ENCODE assay signal across 11 cellular contexts in the genomic region with DNA sequence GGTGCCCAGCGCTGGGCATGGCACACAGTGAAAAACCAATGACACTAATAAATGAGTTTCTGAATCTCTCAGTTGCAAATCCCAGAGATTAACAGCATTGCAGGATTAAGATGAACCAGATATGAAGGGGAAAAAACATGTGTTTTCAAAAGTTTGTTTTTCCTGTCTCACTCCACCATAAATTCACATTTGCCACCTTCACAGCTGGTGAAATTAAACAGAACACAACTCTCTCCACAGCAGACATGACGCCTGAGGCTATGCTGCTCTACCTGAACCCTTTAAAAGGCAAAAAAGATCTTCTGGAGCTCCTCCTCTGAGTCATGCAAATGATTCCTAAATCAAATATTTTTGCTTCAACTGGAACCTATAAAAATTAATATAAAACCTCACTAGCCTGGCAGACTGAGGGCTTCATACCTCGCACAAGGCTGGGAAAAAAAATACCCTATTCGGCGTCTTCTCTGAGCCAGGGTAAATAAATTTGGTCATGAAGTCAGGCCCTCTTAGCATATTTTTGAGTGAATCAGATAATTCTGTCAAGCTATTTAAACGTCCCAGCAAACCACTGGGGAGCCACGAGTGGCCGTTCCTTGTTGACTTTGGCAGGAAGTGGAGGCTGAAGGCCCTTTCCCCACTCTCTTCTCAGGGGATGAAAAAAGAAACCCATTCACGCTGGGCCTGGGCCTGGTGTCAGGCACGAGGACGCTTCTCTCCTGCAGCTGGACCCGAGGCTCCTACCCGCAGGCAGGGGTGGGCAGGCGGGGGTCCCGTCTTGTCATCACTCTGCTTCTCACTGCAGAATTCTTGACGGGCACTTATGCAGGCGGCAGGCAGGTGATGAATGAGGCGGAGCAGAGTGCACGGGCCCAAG. TPM values are rescaled to one million over a fixed set of nuclear protein-coding genes. Genes with fewer than 3 reads are reported as not detected.
DNase-seq lines count a peak whose midpoint lies in the region; ATAC-seq and TF ChIP-seq lines count a peak whose summit lies in the region.
"Had no signal": no experiment of that assay in that cellular context is flagged by ENCODE, and none has a peak within 500 bp of the region (broad histone marks: within the 10 kb centered on the region; RNA-seq: fewer than 3 reads in every experiment).

No MANE protein-coding gene starts in this region.

- no peak overlapping the region for H2AFZ ChIP-seq in mesenchymal stem cell (ENCODE audit: low read depth, low read length)

- TF ChIP-seq CTCF in BE2C (IDR thresholded peaks at IDR 0.05; ENCODE audit: low read depth, low read length), result no peak
- TF ChIP-seq CTCF in astrocyte of the spinal cord (IDR thresholded peaks at IDR 0.05; ENCODE audit: low read depth, low read length), result no peak

- H3K18ac ChIP-seq in mesenchymal stem cell (ENCODE audit: low read depth in 1 of 2, low read length in 2 of 2), result no peak overlapping the region

- ATAC-seq in HG02571 (IDR thresholded peaks at IDR 0.05; ENCODE audit: unreplicated experiment), result no peak
- ATAC-seq: Panc1 had no signal

- H3K4me1 ChIP-seq in BE2C (peaks cover 3% of the 10 kb centered on the region), mesenchymal stem cell (ENCODE audit: control insufficient read depth, insufficient read depth, low read depth, low read length) (peaks cover 35% of the 10 kb centered on the region)

- H3K14ac ChIP-seq in mesenchymal stem cell (ENCODE audit: low read length in 2 of 2), result no peak overlapping the region

- no peak overlapping the region for H2BK5ac ChIP-seq in mesenchymal stem cell (ENCODE audit: low read depth, low read length, poor library complexity, severe bottlenecking)

- H3K4me3 ChIP-seq in BE2C (ENCODE audit: low read depth, low read length), result no peak overlapping the region
- no peak overlapping the region for H3K4me3 ChIP-seq in astrocyte of the spinal cord (ENCODE audit: low read depth, low read length)
- no peak overlapping the region for H3K4me3 ChIP-seq in mesenchymal stem cell (ENCODE audit: insufficient read depth in 1 of 2, low read depth in 1 of 2, low read length in 2 of 2)

- H3K4ac ChIP-seq in mesenchymal stem cell (ENCODE audit: low read depth in 1 of 2, low read length in 2 of 2), result no peak overlapping the region

- H2AK5ac ChIP-seq in mesenchymal stem cell (ENCODE audit: low read length, severe bottlenecking), result no peak overlapping the region

- DNase-seq in BE2C (peak; percentile 38), NCI-H187 treated with DMSO at 0.1 percent for 48 hours (lab: John Stamatoyannopoulos, UW) (peak; percentile 34), astrocyte of the spinal cord (ENCODE audit: low read depth, low spot score) (peak; percentile 91), mesenchymal stem cell (no peak), activated T-cell treated with anti-CD3 and anti-CD28 coated beads for 4 hours (no peak), NCI-H82 (lab: John Stamatoyannopoulos, UW) (no peak)
- DNase-seq in stimulated activated naive CD4-positive, alpha-beta T cell (lab: John Stamatoyannopoulos, UW), result no peak
- DNase-seq: activated CD4-positive, alpha-beta T cell treated with anti-CD3 and anti-CD28 coated beads, Interleukin-2, amount 50 U/mL, for 48 hours; CD4-positive, CD25-positive, alpha-beta regulatory T cell had no signal

- no peak overlapping the region for H3K23ac ChIP-seq in mesenchymal stem cell (ENCODE audit: low read length in 2 of 2)

- no peaks in the 10 kb centered on the region for H3K79me1 ChIP-seq in mesenchymal stem cell (replicated peaks; ENCODE audit: low read length, poor library complexity, severe bottlenecking)

- H3K27ac ChIP-seq in mesenchymal stem cell (ENCODE audit: low read length, poor library complexity, severe bottlenecking), result peak overlapping the region; percentile 11

- H4K8ac ChIP-seq in mesenchymal stem cell (ENCODE audit: low read length), result no peak overlapping the region

- H3K27me3 ChIP-seq in BE2C (no peaks in the 10 kb centered on the region), mesenchymal stem cell (ENCODE audit: control insufficient read depth in 1 of 2, insufficient read depth in 1 of 2, low read length in 2 of 2) (peaks cover 0 to 13% of the 10 kb centered on the region in 2 experiments)

- no peaks in the 10 kb centered on the region for H3K36me3 ChIP-seq in BE2C
- H3K36me3 ChIP-seq in mesenchymal stem cell (ENCODE audit: control insufficient read depth in 1 of 2, insufficient read depth in 2 of 2, low read depth in 1 of 2, low read length in 2 of 2), result peaks cover 0 to 51% of the 10 kb centered on the region in 2 experiments

- no peak overlapping the region for H4K91ac ChIP-seq in mesenchymal stem cell (ENCODE audit: low read length)

- H2BK15ac ChIP-seq in mesenchymal stem cell (ENCODE audit: low read depth, poor library complexity, severe bottlenecking), result no peak overlapping the region

- no peaks in the 10 kb centered on the region for H3K9me3 ChIP-seq in BE2C
- no peaks in the 10 kb centered on the region for H3K9me3 ChIP-seq in mesenchymal stem cell (ENCODE audit: control insufficient read depth, low read length)

- no peak overlapping the region for H3K4me2 ChIP-seq in mesenchymal stem cell (ENCODE audit: low read length, poor library complexity, severe bottlenecking)

- 56% methylated on average over 19 of the region's 19 CpGs for WGBS in mesenchymal stem cell

- no peak overlapping the region for H2BK120ac ChIP-seq in mesenchymal stem cell (ENCODE audit: low read depth, low read length)

- in situ Hi-C loops in astrocyte of the spinal cord (cut with HindIII; ENCODE audit: low sequenced_read_pairs), result no loop called here

- no peak overlapping the region for H3K9ac ChIP-seq in mesenchymal stem cell (ENCODE audit: low read length)

- H2BK12ac ChIP-seq in mesenchymal stem cell (ENCODE audit: low read length in 2 of 2), result no peak overlapping the region

RNA-seq across cellular contexts. Expression of a gene that starts 53.0 kb away (rescaled TPM):
- polyA plus RNA-seq in BE2C (2012; ENCODE audit: insufficient read depth, insufficient read length, low read depth), result not detected
- polyA plus RNA-seq in mesenchymal stem cell (2013, experiment 1 of 2), result not detected
- polyA plus RNA-seq in mesenchymal stem cell (2013, experiment 2 of 2), result not detected
- polyA plus RNA-seq: CD4-positive, CD25-positive, alpha-beta regulatory T cell had no signal

Comparison
In these comparisons a context has a peak if more than half of its experiments do, and no peak if none do; other contexts are left out.
1. DNase-seq: peak in BE2C (single experiment), NCI-H187 treated with DMSO at 0.1 percent for 48 hours (single experiment) and astrocyte of the spinal cord (single experiment); none in mesenchymal stem cell (single experiment), activated T-cell treated with anti-CD3 and anti-CD28 coated beads for 4 hours (single experiment), stimulated activated naive CD4-positive, alpha-beta T cell (0 of 6) and NCI-H82 (single experiment).